In genomic region chr1:51615780-51616291, GRCh38 we compare ENCODE assay signal across 1 cellular context.
A peak's percentile ranks its signal among the peaks of the same experiment; 100 is the strongest.
TF ChIP-seq lines count a peak whose summit lies in the region.

No MANE protein-coding gene starts in this region.

TF ChIP-seq in HepG2, 621 proteins besides CTCF, POLR2A, EP300 and RAD21:
- no peak for TF ChIP-seq E2F1 (CRISPR knock-in tag; IDR thresholded peaks at IDR 0.05)
- no peak for TF ChIP-seq CREBL2 (CRISPR knock-in tag; IDR thresholded peaks at IDR 0.05; ENCODE audit: borderline replicate concordance)
- no peak for TF ChIP-seq ZNF281 (CRISPR knock-in tag; IDR thresholded peaks at IDR 0.05; ENCODE audit: borderline replicate concordance)
- TF ChIP-seq CEBPG (CRISPR knock-in tag; IDR thresholded peaks at IDR 0.05) = peak; percentile 33; the same call in 1 of the 2 replicates
- no peak for TF ChIP-seq HMGXB3 (CRISPR knock-in tag; IDR thresholded peaks at IDR 0.05; ENCODE audit: borderline replicate concordance)
